24 cellular contexts compared by ENCODE assay signal in the genomic region with DNA sequence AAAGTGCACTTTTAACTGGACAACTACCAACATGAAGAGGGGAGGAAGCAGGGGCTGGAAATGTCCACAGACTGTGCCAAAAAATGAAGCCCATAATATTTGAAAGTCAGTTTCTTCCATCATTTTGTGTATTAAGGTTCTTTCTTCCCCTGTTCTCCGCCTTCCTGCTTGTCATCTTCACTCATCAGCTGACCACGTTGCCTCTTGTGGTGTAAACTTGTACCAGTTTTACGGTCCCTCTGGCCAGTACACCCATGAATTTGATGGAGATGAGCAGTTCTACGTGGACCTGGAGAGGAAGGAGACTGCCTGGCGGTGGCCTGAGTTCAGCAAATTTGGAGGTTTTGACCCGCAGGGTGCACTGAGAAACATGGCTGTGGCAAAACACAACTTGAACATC. TPM values are rescaled to one million over a fixed set of nuclear protein-coding genes. Genes with fewer than 3 reads are reported as not detected.
"Had no signal": no experiment of that assay in that cellular context is flagged by ENCODE, and none has a peak within 500 bp of the region (broad histone marks: within the 10 kb centered on the region; RNA-seq: fewer than 3 reads in every experiment).

No MANE protein-coding gene starts in this region.

- H3K36me3 Mint-ChIP-seq: type B pancreatic cell had no signal

- H3K27me3 ChIP-seq: hepatocyte, right lobe of liver, suprapubic skin, thyroid gland had no signal

- H3K27ac Mint-ChIP-seq: type B pancreatic cell had no signal

- H3K4me3 ChIP-seq: hepatocyte, left ventricle myocardium inferior, lower lobe of right lung, psoas muscle, right lobe of liver, suprapubic skin, thyroid gland had no signal

- ATAC-seq: left cardiac atrium; lower lobe of right lung; psoas muscle; right lobe of liver; stimulated activated effector memory CD8-positive, alpha-beta T cell treated with anti-CD3 and anti-CD28 coated beads, Interleukin-12 subunit alpha, Interleukin-12 subunit beta, amount 100 ng/mL, for 72 hours had no signal

- FAIRE-seq: colon, kidney, urothelium cell line had no signal

- H3K4me3 Mint-ChIP-seq: stimulated activated effector memory CD8-positive, alpha-beta T cell treated with anti-CD3 and anti-CD28 coated beads, Interleukin-12 subunit alpha, Interleukin-12 subunit beta, amount 100 ng/mL, for 72 hours; type B pancreatic cell had no signal

- DNase-seq: dermis blood vessel endothelial cell; effector CD4-positive, alpha-beta T cell; foreskin melanocyte; head of caudate nucleus; kidney; left cardiac atrium; left ventricle myocardium inferior; lower lobe of right lung; mesenchymal stem cell; midbrain; psoas muscle; retina; right lobe of liver; stimulated activated CD4-positive, alpha-beta T cell treated with anti-CD3 and anti-CD28 coated beads, Interleukin-4, amount 100 ng/mL, for 1 hour; stimulated activated CD8-positive, alpha-beta memory T cell treated with anti-CD3 and anti-CD28 coated beads, Interleukin-4, amount 100 ng/mL, for 48 hours; thyroid gland had no signal

- H3K36me3 ChIP-seq: left ventricle myocardium inferior, lower lobe of right lung, neutrophil, right lobe of liver, suprapubic skin, thyroid gland had no signal

- H3K9me3 Mint-ChIP-seq: stimulated activated effector memory CD8-positive, alpha-beta T cell treated with anti-CD3 and anti-CD28 coated beads, Interleukin-12 subunit alpha, Interleukin-12 subunit beta, amount 100 ng/mL, for 72 hours; type B pancreatic cell had no signal

RNA-seq across cellular contexts. Expression of gene HLA-DQA1, which starts 3.9 kb away (rescaled TPM):
- polyA plus RNA-seq: hepatocyte, neural cell had no signal

RNA-seq across cellular contexts. Expression of gene HLA-DQB1, which starts 25.3 kb away (rescaled TPM):
- polyA plus RNA-seq: neural cell had no signal

RNA-seq across cellular contexts. Expression of gene HLA-DRB1, which starts 51.5 kb away (rescaled TPM):
- polyA plus RNA-seq: neural cell had no signal
